8 cellular contexts compared by ENCODE assay signal in genomic region chr9:72365525-72366256, GRCh38. TPM values are rescaled to one million over a fixed set of nuclear protein-coding genes. Genes with fewer than 3 reads are reported as not detected.
DNase-seq lines count a peak whose midpoint lies in the region; ATAC-seq, FAIRE-seq and TF ChIP-seq lines count a peak whose summit lies in the region.

No MANE protein-coding gene starts in this region.

- intact Hi-C loops in adrenal gland (cut with DNase I) = no loop called here
- intact Hi-C loops in heart left ventricle (cut with DNase I) = loop anchor here in 6 of 10 donors (1.0 to 10.0 kb wide), 12 partner anchors 71 to 1951 kb away; partner anchors contain the start of genes KLF9 (in 2 of the 6), ABHD17B (in 1 of the 6), ANXA1 (in 1 of the 6) and C9orf85 (in 1 of the 6)
- intact Hi-C loops in pancreas (cut with DNase I) = no loop called here
- intact Hi-C loops in thyroid gland (cut with DNase I) = no loop called here

- H3K4me3 ChIP-seq in H7 (ENCODE audit: insufficient read depth, low read depth, low read length) (peak overlapping the region; percentile 56), adrenal gland (peak overlapping the region in 2 of 4 donors; percentile 28 to 96), heart left ventricle (peak overlapping the region; percentile 19 to 94 (median 91)), pancreas (peak overlapping the region in 3 of 4 donors; percentile 59 to 99 (median 97)), thyroid gland (replicated peaks in 1 of 3) (peak overlapping the region in 2 of 3 donors; percentile 31 to 32)

- DNase-seq in G401 (ENCODE audit: low spot score) (peak; percentile 87), H7 (peak; percentile 79), M059J (ENCODE audit: low read depth) (peak; percentile 86), SW480 (ENCODE audit: low spot score) (peak; percentile 85), adrenal gland (peak; percentile 90 to 96 (median 94)), heart left ventricle (peak; percentile 82 to 91 (median 90)), pancreas (peak; percentile 78 to 90 (median 88)), thyroid gland (peak; percentile 88 to 89)

- H3K27me3 ChIP-seq in H7 (ENCODE audit: control insufficient read depth, insufficient read depth, low read length) (no peaks in the 10 kb centered on the region), adrenal gland (no peaks in the 10 kb centered on the region), heart left ventricle (no peaks in the 10 kb centered on the region), pancreas (no peaks in the 10 kb centered on the region), thyroid gland (no peaks in the 10 kb centered on the region)

- ATAC-seq in heart left ventricle = peak; percentile 71 to 79 (median 78)
- peak; percentile 52 to 67 (median 60) for ATAC-seq in pancreas

- in situ Hi-C loops in G401 (cut with HindIII; ENCODE audit: low sequenced_read_pairs) = no loop called here

- H3K27ac ChIP-seq in adrenal gland (peak overlapping the region; percentile 80 to 100 (median 100)), heart left ventricle (peak overlapping the region; percentile 99 to 100 (median 100)), pancreas (peak overlapping the region; percentile 99), thyroid gland (peak overlapping the region; percentile 93 to 100 (median 100))

- no peaks in the 10 kb centered on the region for H3K9me3 ChIP-seq in adrenal gland (replicated peaks in 1 of 3)
- no peaks in the 10 kb centered on the region for H3K9me3 ChIP-seq in heart left ventricle
- no peaks in the 10 kb centered on the region for H3K9me3 ChIP-seq in pancreas
- no peaks in the 10 kb centered on the region for H3K9me3 ChIP-seq in thyroid gland

- H3K4me1 ChIP-seq in adrenal gland (replicated peaks in 1 of 2) = peaks cover 8 to 18% of the 10 kb centered on the region in 2 donors
- H3K4me1 ChIP-seq in heart left ventricle = peaks cover 4 to 36% (median 15%) of the 10 kb centered on the region in 12 donors
- H3K4me1 ChIP-seq in pancreas = peaks cover 3 to 10% (median 7%) of the 10 kb centered on the region in 3 donors
- peaks cover 8 to 14% of the 10 kb centered on the region in 2 donors for H3K4me1 ChIP-seq in thyroid gland

- 1 to 2% (median 1%) methylated on average over 32 to 38 of the region's 38 CpGs for WGBS in adrenal gland, 4 donors
- WGBS in heart left ventricle, 4 donors = 2 to 4% (median 3%) methylated on average over 35 to 38 of the region's 38 CpGs
- WGBS in pancreas, 2 donors = 1% methylated on average over 38 of the region's 38 CpGs
- 2 to 3% methylated on average over 33 to 38 of the region's 38 CpGs for WGBS in thyroid gland, 2 donors

- H3K36me3 ChIP-seq in H7 (replicated peaks; ENCODE audit: control insufficient read depth, insufficient read depth, low read length) = peaks cover 5% of the 10 kb centered on the region
- H3K36me3 ChIP-seq in adrenal gland (replicated peaks in 1 of 2) = no peaks in the 10 kb centered on the region
- peaks cover 0 to 8% (median 1%) of the 10 kb centered on the region in 9 donors for H3K36me3 ChIP-seq in heart left ventricle
- H3K36me3 ChIP-seq in pancreas = no peaks in the 10 kb centered on the region
- no peaks in the 10 kb centered on the region for H3K36me3 ChIP-seq in thyroid gland

- TF ChIP-seq CTCF in adrenal gland (IDR thresholded peaks at IDR 0.05) = peak in 3 of 6 experiments; percentile 7 to 15 (median 11)
- TF ChIP-seq CTCF in heart left ventricle (IDR thresholded peaks at IDR 0.05) = peak in 4 of 12 donors; percentile 5 to 32 (median 24)
- no peak for TF ChIP-seq CTCF in pancreas (IDR thresholded peaks at IDR 0.05)
- TF ChIP-seq CTCF in thyroid gland (IDR thresholded peaks at IDR 0.05) = no peak

- TF ChIP-seq POLR2A in adrenal gland (IDR thresholded peaks at IDR 0.05) = no peak
- no peak for TF ChIP-seq POLR2A in heart left ventricle (IDR thresholded peaks at IDR 0.05)
- no peak for TF ChIP-seq POLR2A in thyroid gland (IDR thresholded peaks at IDR 0.05)

- FAIRE-seq in pancreas (lab: Jason Lieb, UNC) = peak; percentile 17

RNA-seq across cellular contexts. Expression of gene ZFAND5, which starts 0.7 kb away (rescaled TPM):
- 67.8 and 103 TPM in 2 replicates for total RNA-seq in G401 (2014; rRNA removed; shearing (Covaris generic))
- 124 and 145 TPM in 2 replicates for total RNA-seq in H7 (2014; rRNA removed; shearing (Covaris generic))
- 174 and 216 TPM in 2 replicates for total RNA-seq in M059J (2014; rRNA removed; shearing (Covaris generic))
- 100 to 1,000 TPM; 119 to 326 (median 192) TPM for total RNA-seq in adrenal gland
- 100 to 1,000 TPM; 140 to 246 (median 227) TPM for polyA plus RNA-seq in adrenal gland
- 100 to 1,000 TPM; 125 to 275 (median 205) TPM for total RNA-seq in heart left ventricle
- polyA plus RNA-seq in heart left ventricle = 100 to 1,000 TPM in 1 of 2 donors, 10 to 100 TPM in 1; 99.1 to 110 TPM
- total RNA-seq in pancreas = 10 to 100 TPM; 47.8 to 98.6 (median 70.8) TPM
- 10 to 100 TPM; 55.6 to 84.7 TPM for polyA plus RNA-seq in pancreas
- total RNA-seq in thyroid gland = 100 to 1,000 TPM; 165 to 229 (median 211) TPM

Comparison
In these comparisons a context has a peak if more than half of its experiments do, and no peak if none do; other contexts are left out.
1. intact Hi-C loops: an anchor here in heart left ventricle (1.0 to 10.0 kb wide); none called in adrenal gland, pancreas and thyroid gland.